ENCODE assay signal across 17 cellular contexts in genomic region chr3:114401346-114401745, GRCh38.
DNase-seq lines count a peak whose midpoint lies in the region; ATAC-seq, FAIRE-seq and TF ChIP-seq lines count a peak whose summit lies in the region.
"Had no signal": no experiment of that assay in that cellular context is flagged by ENCODE, and none has a peak within 500 bp of the region (broad histone marks: within the 10 kb centered on the region; RNA-seq: fewer than 3 reads in every experiment).

No MANE protein-coding gene starts in this region.

- intact Hi-C loops in heart right ventricle (cut with DNase I) = no loop called here
- intact Hi-C loops in Right ventricle myocardium inferior (cut with DNase I) = no loop called here
- intact Hi-C loops in A673 (cut with micrococcal nuclease; ENCODE audit: unreplicated experiment) = no loop called here
- intact Hi-C loops in pancreas (cut with DNase I) = no loop called here

- no peaks in the 10 kb centered on the region for H3K9me3 Mint-ChIP-seq in brain
- H3K9me3 Mint-ChIP-seq: CD4-positive, CD25-positive, alpha-beta regulatory T cell; IgD-negative memory B cell had no signal

- TF ChIP-seq CTCF in heart right ventricle (IDR thresholded peaks at IDR 0.05) = no peak
- TF ChIP-seq CTCF in brain (conservative IDR thresholded peaks at IDR 0.05) = no peak
- TF ChIP-seq CTCF in A673 (conservative IDR thresholded peaks at IDR 0.05; ENCODE audit: low read depth, low read length) = no peak
- TF ChIP-seq CTCF in pancreas (IDR thresholded peaks at IDR 0.05) = no peak

- peak overlapping the region in 3 of 5 experiments; percentile 61 to 96 (median 86) for H3K27ac Mint-ChIP-seq in brain
- H3K27ac Mint-ChIP-seq: IgD-negative memory B cell had no signal

- no peak overlapping the region for H3K4me3 ChIP-seq in heart right ventricle
- H3K4me3 ChIP-seq in mesodermal cell (ENCODE audit: extremely low read depth, insufficient read depth, low read length, poor library complexity, severe bottlenecking) = no peak overlapping the region
- no peak overlapping the region for H3K4me3 ChIP-seq in skeletal muscle tissue (ENCODE audit: low read length in 3 of 3)
- H3K4me3 ChIP-seq in A673 (ENCODE audit: low read depth, low read length, poor library complexity, severe bottlenecking) = no peak overlapping the region
- H3K4me3 ChIP-seq in pancreas = no peak overlapping the region

- H3K4me1 ChIP-seq in heart right ventricle (peaks cover 9 to 58% (median 34%) of the 10 kb centered on the region in 9 donors), mesodermal cell (ENCODE audit: control insufficient read depth, insufficient read depth, low read length, poor library complexity, severe bottlenecking) (peaks cover 31% of the 10 kb centered on the region), skeletal muscle tissue (ENCODE audit: control insufficient read depth in 3 of 3, insufficient read depth in 3 of 3, low read length in 3 of 3) (peaks cover 23 to 31% (median 30%) of the 10 kb centered on the region in 3 donors), A673 (ENCODE audit: insufficient read depth, low read length, poor library complexity, severe bottlenecking) (no peaks in the 10 kb centered on the region), pancreas (peaks cover 0 to 5% (median 3%) of the 10 kb centered on the region in 3 donors)

- peak overlapping the region in 1 of 3 donors; percentile 15 for H3K9ac ChIP-seq in skeletal muscle tissue (ENCODE audit: low read depth in 1 of 3, low read length in 3 of 3)

- POLR2A ChIA-PET in A673 (lab: Charles Lee; ENCODE audit: low non-redundant PET) = interaction anchor here (0.6 kb wide), 1 partner anchor 45 kb away, joined by 4 read pairs; no protein-coding TSS in a partner anchor

- DNase-seq in heart right ventricle (no peak), Right ventricle myocardium inferior (ENCODE audit: missing footprints) (no peak), A673 (ENCODE audit: low spot score) (no peak), pancreas (no peak)
- DNase-seq: AML-193, DND-41, GDM1, HCEC 1CT, MV-4-11 had no signal

- H3K36me3 Mint-ChIP-seq in brain = no peaks in the 10 kb centered on the region

- no peaks in the 10 kb centered on the region for H3K9me3 ChIP-seq in heart right ventricle
- H3K9me3 ChIP-seq in mesodermal cell (ENCODE audit: control insufficient read depth, low read length) = no peaks in the 10 kb centered on the region
- no peaks in the 10 kb centered on the region for H3K9me3 ChIP-seq in skeletal muscle tissue (ENCODE audit: control insufficient read depth in 3 of 3, low read length in 3 of 3)
- no peaks in the 10 kb centered on the region for H3K9me3 ChIP-seq in A673 (ENCODE audit: low read depth, low read length, poor library complexity, severe bottlenecking)
- H3K9me3 ChIP-seq in pancreas = no peaks in the 10 kb centered on the region

- H3K27ac ChIP-seq in heart right ventricle (peak overlapping the region in 7 of 10 donors; percentile 14 to 73 (median 37)), mesodermal cell (ENCODE audit: low read depth, low read length, severe bottlenecking) (peak overlapping the region; percentile 46), skeletal muscle tissue (ENCODE audit: low read depth, low read length) (peak overlapping the region; percentile 74), A673 (ENCODE audit: low read depth, low read length, poor library complexity, severe bottlenecking) (no peak overlapping the region), pancreas (peak overlapping the region in 2 of 4 donors; percentile 36 to 57)
- H3K27ac ChIP-seq: RWPE1 had no signal

- ATAC-seq in heart right ventricle (no peak), Right ventricle myocardium inferior (no peak), GM19455 (IDR thresholded peaks at IDR 0.05; ENCODE audit: unreplicated experiment) (no peak), pancreas (no peak)

- WGBS in heart right ventricle, 2 donors = 82 to 86% methylated on average over 3 of the region's 3 CpGs
- 89 to 100% methylated on average over 1 to 3 of the region's 3 CpGs for WGBS in mesodermal cell (ENCODE audit: insufficient coverage in 2 of 2), 2 experiments
- WGBS in pancreas, 2 donors = 84 to 91% methylated on average over 3 of the region's 3 CpGs

- CTCF ChIA-PET in A673 (lab: Charles Lee) = no interaction called here

- no peaks in the 10 kb centered on the region for H3K27me3 ChIP-seq in heart right ventricle
- H3K27me3 ChIP-seq in skeletal muscle tissue (ENCODE audit: control insufficient read depth in 3 of 3, insufficient read depth in 3 of 3, low read length in 3 of 3) = no peaks in the 10 kb centered on the region
- H3K27me3 ChIP-seq in A673 (replicated peaks; ENCODE audit: insufficient read depth, low read depth, low read length, poor library complexity) = no peaks in the 10 kb centered on the region
- no peaks in the 10 kb centered on the region for H3K27me3 ChIP-seq in pancreas

- peaks cover 61% of the 10 kb centered on the region for H3K4me1 Mint-ChIP-seq in brain

- FAIRE-seq in pancreas (lab: Jason Lieb, UNC) = no peak
- FAIRE-seq: GM12892 had no signal

- H3K36me3 ChIP-seq in heart right ventricle (no peaks in the 10 kb centered on the region), mesodermal cell (ENCODE audit: control insufficient read depth, insufficient read depth, low read length) (no peaks in the 10 kb centered on the region), skeletal muscle tissue (ENCODE audit: control insufficient read depth in 3 of 3, insufficient read depth in 3 of 3, low read length in 3 of 3) (no peaks in the 10 kb centered on the region), A673 (ENCODE audit: insufficient read depth, low read length, poor library complexity, severe bottlenecking) (no peaks in the 10 kb centered on the region), pancreas (no peaks in the 10 kb centered on the region)

- BruUV-seq in A673 (replicated peaks; lab: Mats Ljungman, UMichigan) = no TSS peak

- H3K27me3 Mint-ChIP-seq in brain = no peaks in the 10 kb centered on the region
- H3K27me3 Mint-ChIP-seq: CD4-positive, CD25-positive, alpha-beta regulatory T cell; IgD-negative memory B cell had no signal

- H3K4me3 Mint-ChIP-seq in brain = peak overlapping the region in 1 of 5 experiments; percentile 67
- H3K4me3 Mint-ChIP-seq: CD4-positive, CD25-positive, alpha-beta regulatory T cell; IgD-negative memory B cell had no signal
